In the genomic region with DNA sequence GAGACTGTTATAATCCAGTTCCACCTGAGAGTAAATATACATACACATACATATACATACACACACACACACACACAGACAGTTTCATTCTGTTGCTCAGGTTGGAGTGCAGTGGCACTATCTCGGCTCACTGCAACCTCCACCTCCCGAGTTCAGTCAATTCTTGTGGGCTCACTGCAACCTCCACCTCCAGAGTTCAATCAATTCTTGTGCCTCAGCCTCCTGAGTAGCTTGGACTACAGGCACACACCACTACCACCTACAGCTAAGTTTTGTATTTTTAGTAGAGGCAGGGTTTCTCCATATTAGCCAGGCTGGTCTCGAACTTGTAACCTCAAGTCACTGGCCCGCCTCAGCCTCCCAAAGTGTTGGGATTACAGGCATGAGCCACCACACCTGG, we compare ENCODE assay signal across 29 cellular contexts.
"Had no signal": no experiment of that assay in that cellular context is flagged by ENCODE, and none has a peak within 500 bp of the region (broad histone marks: within the 10 kb centered on the region; RNA-seq: fewer than 3 reads in every experiment).

No MANE protein-coding gene starts in this region.

- ATAC-seq: activated CD4-positive, alpha-beta T cell treated with anti-CD3 and anti-CD28 coated beads for 36 hours; esophagus mucosa; left lung; naive thymus-derived CD4-positive, alpha-beta T cell; sciatic nerve; stimulated activated effector memory CD8-positive, alpha-beta T cell treated with anti-CD3 and anti-CD28 coated beads, Interleukin-12 subunit alpha, Interleukin-12 subunit beta, amount 100 ng/mL, for 72 hours; stimulated activated naive CD8-positive, alpha-beta T cell treated with anti-CD3 and anti-CD28 coated beads, Interleukin-15, amount 100 ng/mL, for 72 hours had no signal

- H2AFZ ChIP-seq: neural progenitor cell had no signal

- H3K27ac Mint-ChIP-seq: activated B cell treated with CpG ODN at 0.5 μM for 24 hours; activated CD4-positive, alpha-beta T cell treated with anti-CD3 and anti-CD28 coated beads for 36 hours; activated T-helper 2 cell treated with anti-CD3 and anti-CD28 coated beads, Interferon-gamma antibody, Interleukin-2, Interleukin-4, amounts not matched to agents 10 μg/mL and 5 μg/mL and 100 μg/mL, durations not matched to agents 14 hours and 24 hours and 36 hours; neural progenitor cell; stimulated activated effector memory CD8-positive, alpha-beta T cell treated with anti-CD3 and anti-CD28 coated beads, Interleukin-12 subunit alpha, Interleukin-12 subunit beta, amount 100 ng/mL, for 72 hours had no signal

- H3K9me3 Mint-ChIP-seq: activated B cell treated with CpG ODN at 0.5 μM for 24 hours; activated T-helper 2 cell treated with anti-CD3 and anti-CD28 coated beads, Interferon-gamma antibody, Interleukin-2, Interleukin-4, amounts not matched to agents 10 μg/mL and 5 μg/mL and 100 μg/mL, durations not matched to agents 14 hours and 24 hours and 36 hours; naive thymus-derived CD4-positive, alpha-beta T cell; neural progenitor cell; stimulated activated effector memory CD8-positive, alpha-beta T cell treated with anti-CD3 and anti-CD28 coated beads, Interleukin-12 subunit alpha, Interleukin-12 subunit beta, amount 100 ng/mL, for 72 hours; stimulated activated naive CD8-positive, alpha-beta T cell treated with anti-CD3 and anti-CD28 coated beads, Interleukin-15, amount 100 ng/mL, for 72 hours had no signal

- H3K27me3 ChIP-seq: brain microvascular endothelial cell, left lung, neural progenitor cell, tibial nerve had no signal

- DNase-seq: activated B cell treated with CpG ODN at 0.5 μM for 24 hours; activated CD4-positive, alpha-beta T cell treated with anti-CD3 and anti-CD28 coated beads for 36 hours; activated CD4-positive, alpha-beta T cell treated with anti-CD3 and anti-CD28 coated beads, Interleukin-2, amount 50 U/mL, for 48 hours; activated naive CD4-positive, alpha-beta T cell treated with Interleukin-2 at 50 U/mL for 16 hours; activated T-cell treated with anti-CD3 and anti-CD28 coated beads, Interleukin-2, amount 50 U/mL, for 1 hour; aorta; brain microvascular endothelial cell; central memory CD4-positive, alpha-beta T cell; effector memory CD4-positive, alpha-beta T cell; glutamatergic neuron; hippocampal formation; kidney glomerular epithelial cell; left lung; naive thymus-derived CD4-positive, alpha-beta T cell; posterior cingulate gyrus; small intestine; stimulated activated CD4-positive, alpha-beta T cell treated with anti-CD3 and anti-CD28 coated beads, Interleukin-2, amount 100 ng/mL, for 24 hours; stimulated activated naive CD8-positive, alpha-beta T cell treated with anti-CD3 and anti-CD28 coated beads, Interleukin-15, amount 100 ng/mL, for 72 hours; T1000 had no signal

- H3K27me3 Mint-ChIP-seq: activated B cell treated with CpG ODN at 0.5 μM for 24 hours; activated CD4-positive, alpha-beta T cell treated with anti-CD3 and anti-CD28 coated beads for 36 hours; naive thymus-derived CD4-positive, alpha-beta T cell; stimulated activated naive CD8-positive, alpha-beta T cell treated with anti-CD3 and anti-CD28 coated beads, Interleukin-15, amount 100 ng/mL, for 72 hours had no signal

- H3K4me3 Mint-ChIP-seq: activated B cell treated with CpG ODN at 0.5 μM for 24 hours; activated CD4-positive, alpha-beta T cell treated with anti-CD3 and anti-CD28 coated beads for 36 hours; naive thymus-derived CD4-positive, alpha-beta T cell; neural progenitor cell; stimulated activated effector memory CD8-positive, alpha-beta T cell treated with anti-CD3 and anti-CD28 coated beads, Interleukin-12 subunit alpha, Interleukin-12 subunit beta, amount 100 ng/mL, for 72 hours; stimulated activated naive CD8-positive, alpha-beta T cell treated with anti-CD3 and anti-CD28 coated beads, Interleukin-15, amount 100 ng/mL, for 72 hours had no signal

- H3K9me3 ChIP-seq: left lung, tibial nerve had no signal

- H3K4me3 ChIP-seq: left lung, lung, neural progenitor cell, tibial nerve had no signal

- H3K4me2 ChIP-seq: neural progenitor cell had no signal

- H3K9ac ChIP-seq: neural progenitor cell had no signal

- H3K27ac ChIP-seq: brain microvascular endothelial cell, left lung, neural progenitor cell, tibial nerve had no signal

- FAIRE-seq: endothelial cell of umbilical vein, frontal cortex, small intestine, urothelium cell line had no signal
